ENCODE assay signal across 10 cellular contexts in genomic region chr11:128629516-128630106, GRCh38. TPM values are rescaled to one million over a fixed set of nuclear protein-coding genes. Genes with fewer than 3 reads are reported as not detected.
DNase-seq lines count a peak whose midpoint lies in the region; ATAC-seq and TF ChIP-seq lines count a peak whose summit lies in the region.
"Had no signal": no experiment of that assay in that cellular context is flagged by ENCODE, and none has a peak within 500 bp of the region (broad histone marks: within the 10 kb centered on the region; RNA-seq: fewer than 3 reads in every experiment).

No MANE protein-coding gene starts in this region.

- H3K27ac ChIP-seq in Panc1 (ENCODE audit: low read length) (peak overlapping the region; percentile 32; the same call in 1 of the 2 replicates), esophagus squamous epithelium (peak overlapping the region in 3 of 4 donors; percentile 8 to 59 (median 30)), prostate gland (no peak overlapping the region)

- H3K27ac Mint-ChIP-seq in activated CD8-positive, alpha-beta memory T cell treated with anti-CD3 and anti-CD28 coated beads, Interleukin-2, amount 10 ng/mL, durations not matched to agents 7 days and 5 days, result peak overlapping the region; percentile 93
- peak overlapping the region; percentile 83 for H3K27ac Mint-ChIP-seq in stimulated activated naive B cell treated with anti-CD40 and anti-IgM and Interleukin-4, amounts not matched to agents 10 μg/mL and 1 μg/mL and 100 μg/mL, for 72 hours

- no peaks in the 10 kb centered on the region for H3K9me3 Mint-ChIP-seq in activated CD8-positive, alpha-beta memory T cell treated with anti-CD3 and anti-CD28 coated beads, Interleukin-2, amount 10 ng/mL, durations not matched to agents 7 days and 5 days (ENCODE audit: low read depth)
- no peaks in the 10 kb centered on the region for H3K9me3 Mint-ChIP-seq in stimulated activated naive B cell treated with anti-CD40 and anti-IgM and Interleukin-4, amounts not matched to agents 10 μg/mL and 1 μg/mL and 100 μg/mL, for 72 hours

- peaks cover 1% of the 10 kb centered on the region for H3K36me3 Mint-ChIP-seq in activated CD8-positive, alpha-beta memory T cell treated with anti-CD3 and anti-CD28 coated beads, Interleukin-2, amount 10 ng/mL, durations not matched to agents 7 days and 5 days
- H3K36me3 Mint-ChIP-seq in stimulated activated naive B cell treated with anti-CD40 and anti-IgM and Interleukin-4, amounts not matched to agents 10 μg/mL and 1 μg/mL and 100 μg/mL, for 72 hours, result peaks cover 0 to 2% of the 10 kb centered on the region in 2 donors

- H3K9me3 ChIP-seq in Panc1 (ENCODE audit: control insufficient read depth, insufficient read depth, low read depth, low read length), result no peaks in the 10 kb centered on the region
- H3K9me3 ChIP-seq in esophagus squamous epithelium, result no peaks in the 10 kb centered on the region
- no peaks in the 10 kb centered on the region for H3K9me3 ChIP-seq in prostate gland
- H3K9me3 ChIP-seq: HAP-1 had no signal

- no peak for DNase-seq in activated CD8-positive, alpha-beta memory T cell treated with anti-CD3 and anti-CD28 coated beads, Interleukin-2, amount 10 ng/mL, durations not matched to agents 7 days and 5 days
- DNase-seq in activated CD8-positive, alpha-beta memory T cell treated with anti-CD3 and anti-CD28 coated beads, Interleukin-2, amount 50 U/mL, for 48 hours, result no peak
- no peak for DNase-seq in Panc1 (ENCODE audit: low read depth, low spot score)
- no peak for DNase-seq in esophagus squamous epithelium (lab: John Stamatoyannopoulos, UW)
- no peak for DNase-seq in stimulated activated naive B cell treated with anti-CD40 and anti-IgM and Interleukin-4, amounts not matched to agents 10 μg/mL and 1 μg/mL and 100 μg/mL, for 72 hours
- DNase-seq in prostate gland (ENCODE audit: low spot score), result no peak
- DNase-seq: SIG-M5 had no signal

- no peaks in the 10 kb centered on the region for H3K27me3 ChIP-seq in Panc1 (ENCODE audit: control insufficient read depth, insufficient read depth, low read length)
- no peaks in the 10 kb centered on the region for H3K27me3 ChIP-seq in esophagus squamous epithelium
- H3K27me3 ChIP-seq in prostate gland (replicated peaks; ENCODE audit: insufficient read depth), result no peaks in the 10 kb centered on the region

- no TSS peak for BruUV-seq in Panc1 (replicated peaks; lab: Mats Ljungman, UMichigan)

- H3K4me1 ChIP-seq in Panc1 (ENCODE audit: control insufficient read depth, insufficient read depth, low read length), result no peaks in the 10 kb centered on the region
- peaks cover 0 to 27% (median 7%) of the 10 kb centered on the region in 3 donors for H3K4me1 ChIP-seq in esophagus squamous epithelium
- H3K4me1 ChIP-seq in prostate gland (replicated peaks), result no peaks in the 10 kb centered on the region
- H3K4me1 ChIP-seq: HAP-1 had no signal

- WGBS in esophagus squamous epithelium, 2 donors, result 56 to 69% methylated on average over 6 of the region's 6 CpGs
- WGBS in prostate gland, result 71% methylated on average over 6 of the region's 6 CpGs

- no peaks in the 10 kb centered on the region for H3K36me3 ChIP-seq in Panc1 (ENCODE audit: control insufficient read depth, insufficient read depth, low read length)
- H3K36me3 ChIP-seq in esophagus squamous epithelium, result no peaks in the 10 kb centered on the region
- H3K36me3 ChIP-seq in prostate gland, result no peaks in the 10 kb centered on the region
- H3K36me3 ChIP-seq: HAP-1 had no signal

- no peak for TF ChIP-seq CTCF in Panc1 (IDR thresholded peaks at IDR 0.05)
- TF ChIP-seq CTCF in esophagus squamous epithelium (IDR thresholded peaks at IDR 0.05), result no peak
- no peak for TF ChIP-seq CTCF in prostate gland (IDR thresholded peaks at IDR 0.05)

- intact Hi-C loops in Panc1 (cut with micrococcal nuclease; ENCODE audit: unreplicated experiment) (loop anchor here (1.0 to 5.0 kb wide), 5 partner anchors 107 to 472 kb away; no protein-coding TSS in a partner anchor), esophagus squamous epithelium (cut with DNase I) (loop anchor here (5.0 to 10.0 kb wide), 2 partner anchors 337 to 455 kb away; no protein-coding TSS in a partner anchor), prostate gland (cut with DNase I) (loop anchor here (5.0 kb wide), 1 partner anchor 457 kb away; no protein-coding TSS in a partner anchor)

- H3K27me3 Mint-ChIP-seq in activated CD8-positive, alpha-beta memory T cell treated with anti-CD3 and anti-CD28 coated beads, Interleukin-2, amount 10 ng/mL, durations not matched to agents 7 days and 5 days, result no peaks in the 10 kb centered on the region
- no peaks in the 10 kb centered on the region for H3K27me3 Mint-ChIP-seq in stimulated activated naive B cell treated with anti-CD40 and anti-IgM and Interleukin-4, amounts not matched to agents 10 μg/mL and 1 μg/mL and 100 μg/mL, for 72 hours

- TF ChIP-seq POLR2A in esophagus squamous epithelium (IDR thresholded peaks at IDR 0.05) (no peak), prostate gland (IDR thresholded peaks at IDR 0.05) (no peak)

- in situ Hi-C loops in Panc1 (cut with HindIII; ENCODE audit: low pct_unique_long_range_greater_than_20kb, low sequenced_read_pairs), result no loop called here

- POLR2A ChIA-PET in Panc1 (lab: Charles Lee), result no interaction called here

- no peak for ATAC-seq in activated CD8-positive, alpha-beta memory T cell treated with anti-CD3 and anti-CD28 coated beads, Interleukin-2, amount 10 ng/mL, durations not matched to agents 7 days and 5 days
- ATAC-seq in Panc1, result no peak
- ATAC-seq in stimulated activated naive B cell treated with anti-CD40 and anti-IgM and Interleukin-4, amounts not matched to agents 10 μg/mL and 1 μg/mL and 100 μg/mL, for 72 hours (replicated peaks), result no peak
- ATAC-seq in GM21447 (IDR thresholded peaks at IDR 0.05; ENCODE audit: unreplicated experiment), result no peak
- no peak for ATAC-seq in HG02798 (IDR thresholded peaks at IDR 0.05; ENCODE audit: poor library complexity, unreplicated experiment)

- H3K4me3 ChIP-seq in Panc1 (ENCODE audit: low read depth in 2 of 2, low read length in 2 of 2) (no peak overlapping the region), esophagus squamous epithelium (no peak overlapping the region), prostate gland (no peak overlapping the region)
- H3K4me3 ChIP-seq: HAP-1 had no signal

- H3K4me3 Mint-ChIP-seq in activated CD8-positive, alpha-beta memory T cell treated with anti-CD3 and anti-CD28 coated beads, Interleukin-2, amount 10 ng/mL, durations not matched to agents 7 days and 5 days, result peak overlapping the region; percentile 56
- peak overlapping the region in 1 of 2 donors; percentile 48 for H3K4me3 Mint-ChIP-seq in stimulated activated naive B cell treated with anti-CD40 and anti-IgM and Interleukin-4, amounts not matched to agents 10 μg/mL and 1 μg/mL and 100 μg/mL, for 72 hours

- CTCF ChIA-PET in activated CD8-positive, alpha-beta memory T cell treated with anti-CD3 and anti-CD28 coated beads, Interleukin-2, amount 10 ng/mL, durations not matched to agents 7 days and 5 days (lab: Charles Lee), result interaction anchor here (0.6 to 9.5 kb wide), 37 partner anchors 9 to 598 kb away, joined by 3 to 190 read pairs (median 8); partner anchors contain the start of gene FLI1
- CTCF ChIA-PET in Panc1 (lab: Charles Lee), result interaction anchor here (0.5 to 1.4 kb wide), 6 partner anchors 27 to 458 kb away, joined by 3 to 6 read pairs (median 4); no protein-coding TSS in a partner anchor

- H3K4me1 Mint-ChIP-seq in activated CD8-positive, alpha-beta memory T cell treated with anti-CD3 and anti-CD28 coated beads, Interleukin-2, amount 10 ng/mL, durations not matched to agents 7 days and 5 days, result peaks cover 76% of the 10 kb centered on the region
- peaks cover 63 to 88% of the 10 kb centered on the region in 2 donors for H3K4me1 Mint-ChIP-seq in stimulated activated naive B cell treated with anti-CD40 and anti-IgM and Interleukin-4, amounts not matched to agents 10 μg/mL and 1 μg/mL and 100 μg/mL, for 72 hours

RNA-seq across cellular contexts. Expression of gene ETS1, which starts 42.3 kb away (rescaled TPM):
- 100 to 1,000 TPM; 408 to 671 TPM for total RNA-seq in activated CD8-positive, alpha-beta memory T cell treated with anti-CD3 and anti-CD28 coated beads, Interleukin-2, amount 10 ng/mL, durations not matched to agents 7 days and 5 days
- total RNA-seq in Panc1 (2021; ENCODE audit: unreplicated experiment), result 66.4 TPM
- 38.6 TPM for polyA plus RNA-seq in Panc1 (2012; ENCODE audit: insufficient read length)
- 10 to 100 TPM in 3 of 4 donors, 1 to 10 TPM in 1; 3.4 to 37.0 (median 16.4) TPM for total RNA-seq in esophagus squamous epithelium
- 10 to 100 TPM; 15.2 to 30.0 TPM for total RNA-seq in prostate gland

Comparison
In these comparisons a context has a peak if more than half of its experiments do, and no peak if none do; other contexts are left out.
1. H3K27ac ChIP-seq: peak in Panc1 (single experiment) and esophagus squamous epithelium (3 of 4); none in prostate gland (0 of 2).